In genomic region chr6:30453508-30454206, GRCh38 we compare ENCODE assay signal across 8 cellular contexts. TPM values are rescaled to one million over a fixed set of nuclear protein-coding genes. Genes with fewer than 3 reads are reported as not detected.
DNase-seq lines count a peak whose midpoint lies in the region; ATAC-seq and TF ChIP-seq lines count a peak whose summit lies in the region.
"Not testable (repeated sequence)": the region's sequence is repeated elsewhere in the genome, so short reads cannot be mapped to it uniquely, and the experiment has no call there.

No MANE protein-coding gene starts in this region.

- H4K20me1 ChIP-seq in GM23338 (replicated peaks; ENCODE audit: insufficient read depth); fibroblast of lung (ENCODE audit: control insufficient read depth, extremely low read depth, insufficient read depth, low read length): not testable (repeated sequence)

- not testable (repeated sequence) for H3K9me3 Mint-ChIP-seq in GM23338

- not testable (repeated sequence) for H3K27ac ChIP-seq in GM23338 (ENCODE audit: low read depth); fibroblast of lung (ENCODE audit: insufficient read depth, low read length)

- H3K4me1 Mint-ChIP-seq in GM23338, result not testable (repeated sequence)

- peak overlapping the region; percentile 51; the same call in 2 of the 3 replicates for H3K4me3 Mint-ChIP-seq in GM23338

- H3K4me3 ChIP-seq in GM23338; fibroblast of lung (replicated peaks in 1 of 4; ENCODE audit: control extremely low read depth in 1 of 4, insufficient read depth in 1 of 4, low read depth in 3 of 4, low read length in 4 of 4); mucosa of descending colon: not testable (repeated sequence)

- H2AFZ ChIP-seq in GM23338; fibroblast of lung (ENCODE audit: low read length): not testable (repeated sequence)

- TF ChIP-seq CTCF in GM23338 (conservative IDR thresholded peaks at IDR 0.05; ENCODE audit: low read depth in 2 of 2) (peak; percentile 81 to 90), fibroblast of lung (conservative IDR thresholded peaks at IDR 0.05 in 1 of 2, IDR thresholded peaks at IDR 0.05 in 1 of 2; ENCODE audit: low read depth in 1 of 2, low read length in 2 of 2) (peak; percentile 72 to 88), mucosa of descending colon (IDR thresholded peaks at IDR 0.05) (peak; percentile 85)

- peaks cover 89% of the 10 kb centered on the region for H3K27me3 ChIP-seq in GM23338 (ENCODE audit: insufficient read depth)
- H3K27me3 ChIP-seq in fibroblast of lung (ENCODE audit: control insufficient read depth, insufficient read depth, low read length), result peaks cover 51% of the 10 kb centered on the region

- H3K9me2 ChIP-seq in GM23338 (ENCODE audit: insufficient read depth), result not testable (repeated sequence)

- not testable (repeated sequence) for H3K36me3 Mint-ChIP-seq in GM23338 (ENCODE audit: low read depth)

- DNase-seq in C1 segment of cervical spinal cord (lab: John Stamatoyannopoulos, UW) (peak in 9 of 14 donors; percentile 33 to 74 (median 49)), GM23338 (ENCODE audit: low spot score) (peak; percentile 96), NCI-H2029 treated with DMSO at 0.1 percent for 48 hours (lab: John Stamatoyannopoulos, UW) (peak; percentile 33), T follicular helper cell (ENCODE audit: low read depth) (peak; percentile 80), activated gamma-delta T cell treated with Interleukin-2 at 50 U/mL for 16 hours (peak; percentile 84), fibroblast of lung (ENCODE audit: low read depth in 2 of 2) (peak; percentile 67 to 86), mucosa of descending colon (peak; percentile 85 to 94 (median 86))
- peak; percentile 68 to 85 (median 84) for DNase-seq in stimulated activated CD4-positive, alpha-beta T cell treated with anti-CD3 and anti-CD28 coated beads, TNF-alpha, amount 100 ng/mL, for 48 hours (ENCODE audit: low read depth in 3 of 3)

- ATAC-seq in GM23338 (peak; percentile 87), mucosa of descending colon (peak; percentile 96)

- H3K36me3 ChIP-seq in GM23338 (ENCODE audit: insufficient read depth); fibroblast of lung (ENCODE audit: control insufficient read depth, insufficient read depth, low read length); mucosa of descending colon (ENCODE audit: low read depth): not testable (repeated sequence)

- not testable (repeated sequence) for H3F3A ChIP-seq in GM23338 (replicated peaks; ENCODE audit: low read depth)

- H3K27me3 Mint-ChIP-seq in GM23338 (ENCODE audit: insufficient read depth, low read depth, poor library complexity), result peaks cover 62% of the 10 kb centered on the region

- not testable (repeated sequence) for H3K79me2 ChIP-seq in GM23338 (replicated peaks; ENCODE audit: insufficient read depth); fibroblast of lung (ENCODE audit: control insufficient read depth, insufficient read depth, low read length)

- not testable (repeated sequence) for H3K4me2 ChIP-seq in GM23338
- H3K4me2 ChIP-seq in fibroblast of lung (ENCODE audit: extremely low read depth, insufficient read depth, low read length), result peak overlapping the region; percentile 15

- intact Hi-C loops in mucosa of descending colon (cut with DNase I, micrococcal nuclease), result not testable (repeated sequence)

- not testable (repeated sequence) for H3K4me1 ChIP-seq in GM23338 (ENCODE audit: insufficient read depth); fibroblast of lung (ENCODE audit: control insufficient read depth, extremely low read depth, insufficient read depth, low read length); mucosa of descending colon (ENCODE audit: low read depth)

- H3K27ac Mint-ChIP-seq in GM23338, result not testable (repeated sequence)

- H3K9ac ChIP-seq in fibroblast of lung (ENCODE audit: insufficient read depth, low read length), result not testable (repeated sequence)

- H3K9me3 ChIP-seq in fibroblast of lung (ENCODE audit: control insufficient read depth, insufficient read depth, low read depth, low read length); mucosa of descending colon: not testable (repeated sequence)

TF ChIP-seq in GM23338, 12 proteins besides CTCF, POLR2A, EP300 and RAD21:
- TF ChIP-seq EZH2 (IDR thresholded peaks at IDR 0.05; ENCODE audit: low read depth, unreplicated experiment), result peak; percentile 46

RNA-seq across cellular contexts. Expression of gene HLA-E, which starts 35.7 kb away (rescaled TPM):
- 36.0 and 44.2 TPM in 2 replicates for total RNA-seq in GM23338 (2014; rRNA removed; shearing (Covaris generic))
- polyA plus RNA-seq in GM23338 (2016; fragmentation: Nextera tagmentation; extraction: Ambion mirVana), result 15.6 and 15.9 TPM in 2 replicates
- total RNA-seq in fibroblast of lung, result 213 and 254 TPM in 2 replicates
- 115 and 183 TPM in 2 replicates for polyA plus RNA-seq in fibroblast of lung
- 135 and 197 TPM in 2 replicates for polyA plus RNA-seq in fibroblast of lung (2012)
- polyA minus RNA-seq in fibroblast of lung (ENCODE audit: low replicate concordance), result 120 and 170 TPM in 2 replicates
- 100 to 1,000 TPM; 316 to 631 (median 383) TPM for total RNA-seq in mucosa of descending colon

Comparison
In these comparisons a context has a peak if more than half of its experiments do, and no peak if none do; other contexts are left out.
1. DNase-seq: peak in every context shown above with its lines; median percentile 96 in GM23338; 86 in mucosa of descending colon; 84 in activated gamma-delta T cell treated with Interleukin-2 at 50 U/mL for 16 hours; 84 in stimulated activated CD4-positive, alpha-beta T cell treated with anti-CD3 and anti-CD28 coated beads, TNF-alpha, amount 100 ng/mL, for 48 hours; 80 in T follicular helper cell; 76 in fibroblast of lung; 49 in C1 segment of cervical spinal cord; 33 in NCI-H2029 treated with DMSO at 0.1 percent for 48 hours.